ENCODE assay signal across 8 cellular contexts in the genomic region with DNA sequence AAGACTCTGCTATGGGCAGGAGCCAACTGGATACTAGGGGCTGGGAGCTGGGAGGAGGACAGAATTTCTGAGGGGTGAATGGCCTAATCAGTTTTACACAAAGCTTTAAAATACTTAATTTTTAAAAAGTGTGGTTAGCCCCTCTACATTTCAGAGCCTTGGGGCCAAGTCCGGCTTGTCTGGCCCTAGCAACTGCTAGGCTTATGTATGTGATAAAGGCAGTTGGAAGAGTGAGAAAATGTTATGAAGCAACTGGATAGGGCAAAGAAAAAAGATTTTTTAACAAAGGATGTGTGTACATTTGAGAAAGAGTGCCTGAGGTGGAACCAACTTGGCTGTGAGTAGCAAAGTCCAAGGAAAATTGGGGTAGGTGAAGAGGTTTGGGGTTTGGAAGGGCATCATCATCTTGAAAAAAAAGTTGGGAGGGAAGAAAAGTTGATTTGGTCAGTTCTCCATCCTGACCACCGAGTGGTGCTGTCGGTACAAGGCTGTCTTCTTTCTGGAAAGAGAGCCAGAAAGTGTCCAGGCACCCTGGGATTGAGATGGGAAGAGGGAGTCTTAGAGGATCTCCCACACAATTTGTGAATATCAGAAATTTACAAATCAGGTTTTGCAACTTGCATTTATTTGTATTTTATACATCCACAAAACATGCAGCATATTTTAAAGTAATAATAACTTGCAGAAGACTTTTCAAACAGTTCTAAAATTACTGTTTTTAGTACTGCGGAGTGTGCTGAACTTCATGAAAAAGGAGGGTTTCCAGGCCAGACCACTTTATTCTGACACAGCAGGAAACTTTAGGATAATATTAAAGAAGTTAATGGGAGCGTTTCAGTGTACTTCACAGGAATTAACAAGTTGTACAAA. TPM values are rescaled to one million over a fixed set of nuclear protein-coding genes. Genes with fewer than 3 reads are reported as not detected.
DNase-seq lines count a peak whose midpoint lies in the region; ATAC-seq, FAIRE-seq and TF ChIP-seq lines count a peak whose summit lies in the region.

No MANE protein-coding gene starts in this region.

- H3K27ac ChIP-seq in Panc1 (ENCODE audit: low read length) = peak overlapping the region; percentile 93
- no peak overlapping the region for H3K27ac ChIP-seq in neural progenitor cell

- no peaks in the 10 kb centered on the region for H3K79me2 ChIP-seq in neural progenitor cell (ENCODE audit: low read depth)

- H3K27me3 ChIP-seq in Panc1 (ENCODE audit: control insufficient read depth, insufficient read depth, low read length) (no peaks in the 10 kb centered on the region), neural progenitor cell (no peaks in the 10 kb centered on the region)

- POLR2A ChIA-PET in Panc1 (lab: Charles Lee) = no interaction called here

- intact Hi-C loops in Panc1 (cut with micrococcal nuclease; ENCODE audit: unreplicated experiment) = loop anchor here (1.0 to 10.0 kb wide), 3 partner anchors 65 to 382 kb away; a partner anchor contains a TSS

- no peak overlapping the region for H3K27ac Mint-ChIP-seq in neural progenitor cell

- H3K4me1 Mint-ChIP-seq in neural progenitor cell = peaks cover 6% of the 10 kb centered on the region

- no peak overlapping the region for H3K4me2 ChIP-seq in neural progenitor cell

- H2AFZ ChIP-seq in neural progenitor cell (replicated peaks) = no peak overlapping the region

- peak; percentile 77 for DNase-seq in AG20443 (ENCODE audit: low spot score)
- no peak for DNase-seq in GM19239 (ENCODE audit: insufficient read length, low spot score)
- DNase-seq in Panc1 (ENCODE audit: low read depth, low spot score) = peak; percentile 33
- peak; percentile 78 for DNase-seq in neural progenitor cell (ENCODE audit: low spot score)
- DNase-seq in COLO668 (lab: John Stamatoyannopoulos, UW; ENCODE audit: unreplicated experiment) = no peak

- peak overlapping the region; percentile 1 for H3K4me3 Mint-ChIP-seq in neural progenitor cell

- no peaks in the 10 kb centered on the region for H4K20me1 ChIP-seq in neural progenitor cell (ENCODE audit: low read depth)

- in situ Hi-C loops in Panc1 (cut with HindIII; ENCODE audit: low pct_unique_long_range_greater_than_20kb, low sequenced_read_pairs) = no loop called here

- H3K36me3 Mint-ChIP-seq in neural progenitor cell = no peaks in the 10 kb centered on the region

- H3K36me3 ChIP-seq in Panc1 (ENCODE audit: control insufficient read depth, insufficient read depth, low read length) (no peaks in the 10 kb centered on the region), neural progenitor cell (no peaks in the 10 kb centered on the region)

- no TSS peak for BruUV-seq in Panc1 (replicated peaks; lab: Mats Ljungman, UMichigan)

- peak; percentile 90 for TF ChIP-seq CTCF in Panc1 (IDR thresholded peaks at IDR 0.05)
- TF ChIP-seq CTCF in neural progenitor cell (IDR thresholded peaks at IDR 0.05) = peak; percentile 81

- H3K4me3 ChIP-seq in Panc1 (ENCODE audit: low read depth in 2 of 2, low read length in 2 of 2) = no peak overlapping the region
- no peak overlapping the region for H3K4me3 ChIP-seq in neural progenitor cell

- no peaks in the 10 kb centered on the region for H3K27me3 Mint-ChIP-seq in neural progenitor cell (ENCODE audit: insufficient read depth, low read depth)

- peaks cover 29% of the 10 kb centered on the region for H3K4me1 ChIP-seq in Panc1 (ENCODE audit: control insufficient read depth, insufficient read depth, low read length)
- H3K4me1 ChIP-seq in neural progenitor cell = no peaks in the 10 kb centered on the region

- peaks cover 6% of the 10 kb centered on the region for H3F3A ChIP-seq in neural progenitor cell (ENCODE audit: low read depth)

- ATAC-seq in Panc1 (peak; percentile 54), esophagus mucosa (peak; percentile 57), HG02623 (IDR thresholded peaks at IDR 0.05; ENCODE audit: unreplicated experiment) (no peak), GM19023 (IDR thresholded peaks at IDR 0.05; ENCODE audit: unreplicated experiment) (no peak)

- H3K9me3 ChIP-seq in Panc1 (ENCODE audit: control insufficient read depth, insufficient read depth, low read depth, low read length) (no peaks in the 10 kb centered on the region; the same call in 1 of the 2 replicates), neural progenitor cell (ENCODE audit: low read depth) (no peaks in the 10 kb centered on the region)

- FAIRE-seq in GM19239 (lab: Jason Lieb, UNC) = peak; percentile 4

- CTCF ChIA-PET in Panc1 (lab: Charles Lee) = no interaction called here

- no peaks in the 10 kb centered on the region for H3K9me3 Mint-ChIP-seq in neural progenitor cell

- no peak overlapping the region for H3K9ac ChIP-seq in neural progenitor cell

RNA-seq across cellular contexts. Expression of a gene that starts 10.5 kb away (rescaled TPM):
- total RNA-seq in Panc1 (2021; ENCODE audit: unreplicated experiment) (4.8 TPM), esophagus mucosa (0.12 TPM), neural progenitor cell (ENCODE audit: low replicate concordance) (0.21 TPM in 1 of 2 replicates, not detected in the other)
- 1.3 TPM for polyA plus RNA-seq in Panc1 (2012; ENCODE audit: insufficient read length)

RNA-seq across cellular contexts. Expression of a gene that starts 15.1 kb away (rescaled TPM):
- total RNA-seq in Panc1 (2021; ENCODE audit: unreplicated experiment) (47.5 TPM), esophagus mucosa (8.5 TPM), neural progenitor cell (ENCODE audit: low replicate concordance) (33.8 and 41.0 TPM in 2 replicates)
- 17.5 TPM for polyA plus RNA-seq in Panc1 (2012; ENCODE audit: insufficient read length)

Comparison
In these comparisons a context has a peak if more than half of its experiments do, and no peak if none do; other contexts are left out.
1. DNase-seq: peak in AG20443 (single experiment), Panc1 (single experiment) and neural progenitor cell (single experiment); none in GM19239 (single experiment) and COLO668 (single experiment).
2. ATAC-seq: peak in Panc1 (single experiment) and esophagus mucosa (single experiment); none in HG02623 (single experiment) and GM19023 (single experiment).